ENCODE assay signal across 24 cellular contexts in the genomic region with DNA sequence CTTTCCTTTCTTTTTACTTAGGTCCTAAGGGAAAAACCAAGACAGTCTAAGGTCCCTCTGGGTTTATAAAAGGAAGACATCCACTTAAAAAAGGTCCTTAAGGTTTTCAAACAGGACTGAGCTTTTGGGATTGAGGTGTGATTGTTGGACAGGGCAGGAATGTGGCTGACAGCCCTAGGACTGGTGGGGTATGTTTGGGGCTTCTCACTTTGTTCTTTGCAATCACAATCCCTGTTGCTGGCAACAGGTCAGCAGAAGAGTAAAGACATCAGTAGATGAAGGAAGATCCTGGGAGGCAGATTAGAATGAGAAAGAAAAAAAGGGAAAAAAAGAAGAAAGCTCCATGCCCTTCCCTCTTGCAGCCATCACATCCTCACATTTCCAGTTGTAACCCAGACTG.
"Had no signal": no experiment of that assay in that cellular context is flagged by ENCODE, and none has a peak within 500 bp of the region (broad histone marks: within the 10 kb centered on the region; RNA-seq: fewer than 3 reads in every experiment).

No MANE protein-coding gene starts in this region.

- H3K4me1 ChIP-seq: colonic mucosa, gastrocnemius medialis, parathyroid adenoma had no signal

- H3K9ac ChIP-seq: parathyroid adenoma had no signal

- H3K27ac ChIP-seq: adrenal gland, colonic mucosa, dorsolateral prefrontal cortex, esophagus squamous epithelium, gastrocnemius medialis, parathyroid adenoma, VCaP had no signal

- H3K27ac Mint-ChIP-seq: activated CD8-positive, alpha-beta T cell treated with anti-CD3 and anti-CD28 coated beads, Interleukin-2, amount 10 ng/mL, durations not matched to agents 7 days and 5 days; activated naive CD8-positive, alpha-beta T cell; activated T-helper 1 cell treated with anti-CD3 and anti-CD28 coated beads, Interleukin-12 subunit alpha, Interleukin-12 subunit beta, Interleukin-2, Interleukin-4 antibody, amounts not matched to agents 30 ng/mL and 10 ng/mL and 1 ng/mL, durations not matched to agents 14 hours and 24 hours and 36 hours; effector memory CD8-positive, alpha-beta T cell; natural killer cell treated with Interleukin-12 subunit alpha and Interleukin-12 subunit beta and Interleukin-15 and Interleukin-18, amount 100 ng/mL, for 72 hours had no signal

- H3K4me1 Mint-ChIP-seq: central memory CD8-positive, alpha-beta T cell had no signal

- H3K4me3 Mint-ChIP-seq: activated CD8-positive, alpha-beta T cell treated with anti-CD3 and anti-CD28 coated beads, Interleukin-2, amount 10 ng/mL, durations not matched to agents 7 days and 5 days; activated naive CD8-positive, alpha-beta T cell; activated T-helper 1 cell treated with anti-CD3 and anti-CD28 coated beads, Interleukin-12 subunit alpha, Interleukin-12 subunit beta, Interleukin-2, Interleukin-4 antibody, amounts not matched to agents 30 ng/mL and 10 ng/mL and 1 ng/mL, durations not matched to agents 14 hours and 24 hours and 36 hours; central memory CD8-positive, alpha-beta T cell; effector memory CD8-positive, alpha-beta T cell; natural killer cell treated with Interleukin-12 subunit alpha and Interleukin-12 subunit beta and Interleukin-15 and Interleukin-18, amount 100 ng/mL, for 72 hours had no signal

- H3K27me3 Mint-ChIP-seq: activated naive CD8-positive, alpha-beta T cell; central memory CD8-positive, alpha-beta T cell; effector memory CD8-positive, alpha-beta T cell; natural killer cell treated with Interleukin-12 subunit alpha and Interleukin-12 subunit beta and Interleukin-15 and Interleukin-18, amount 100 ng/mL, for 72 hours had no signal

- H2AFZ ChIP-seq: parathyroid adenoma had no signal

- H3K36me3 ChIP-seq: adrenal gland, colonic mucosa, esophagus squamous epithelium, gastrocnemius medialis had no signal

- H3K9me3 ChIP-seq: adrenal gland, colonic mucosa, esophagus squamous epithelium, gastrocnemius medialis had no signal

- H3K36me3 Mint-ChIP-seq: activated naive CD8-positive, alpha-beta T cell; natural killer cell treated with Interleukin-12 subunit alpha and Interleukin-12 subunit beta and Interleukin-15 and Interleukin-18, amount 100 ng/mL, for 72 hours had no signal

- DNase-seq: activated CD4-positive, alpha-beta T cell treated with anti-CD3 and anti-CD28 coated beads, Interleukin-2, amount 50 U/mL, for 1 hour; activated CD4-positive, CD25-positive, alpha-beta regulatory T cell treated with anti-CD3 and anti-CD28 coated beads, Interleukin-2, amount 50 U/mL, for 72 hours; activated CD8-positive, alpha-beta T cell treated with anti-CD3 and anti-CD28 coated beads, Interleukin-2, amount 10 ng/mL, durations not matched to agents 7 days and 5 days; activated gamma-delta T cell treated with Interleukin-2 at 50 U/mL for 16 hours; adrenal gland; colonic mucosa; dorsolateral prefrontal cortex; effector memory CD8-positive, alpha-beta T cell; esophagus squamous epithelium; gastrocnemius medialis; hippocampal formation; islet precursor cell; left cardiac atrium; midbrain; nucleus accumbens; right cardiac atrium; stimulated activated CD4-positive, alpha-beta T cell treated with anti-CD3 and anti-CD28 coated beads, Interleukin-4, amount 100 ng/mL, for 24 hours; stimulated activated naive CD8-positive, alpha-beta T cell treated with anti-CD3 and anti-CD28 coated beads, Interleukin-15, Interleukin-2, amounts not matched to agents 100 U/mL and 50 U/mL, for 24 hours had no signal

- ATAC-seq: activated CD8-positive, alpha-beta T cell treated with anti-CD3 and anti-CD28 coated beads, Interleukin-2, amount 10 ng/mL, durations not matched to agents 7 days and 5 days; effector memory CD8-positive, alpha-beta T cell; gastrocnemius medialis; natural killer cell treated with Interleukin-12 subunit alpha and Interleukin-12 subunit beta and Interleukin-15 and Interleukin-18, amount 100 ng/mL, for 72 hours; stimulated activated naive CD8-positive, alpha-beta T cell treated with anti-CD3 and anti-CD28 coated beads, Interleukin-15, Interleukin-2, amounts not matched to agents 100 U/mL and 50 U/mL, for 24 hours had no signal

- H3K4me3 ChIP-seq: adrenal gland, colonic mucosa, dorsolateral prefrontal cortex, esophagus squamous epithelium, gastrocnemius medialis had no signal

- H3K27me3 ChIP-seq: adrenal gland, colonic mucosa, esophagus squamous epithelium, gastrocnemius medialis had no signal
